ENCODE assay signal across 8 cellular contexts in genomic region chr12:24562761-24563392, GRCh38.
DNase-seq lines count a peak whose midpoint lies in the region; ATAC-seq and TF ChIP-seq lines count a peak whose summit lies in the region.

No MANE protein-coding gene starts in this region.

- H3K4me3 Mint-ChIP-seq in CD4-positive, CD25-positive, alpha-beta regulatory T cell: peak overlapping the region in 3 of 4 donors; percentile 36 to 70 (median 63)
- H3K4me3 Mint-ChIP-seq in nephron progenitor cell: peak overlapping the region; percentile 95

- no peak for ATAC-seq in CD4-positive, CD25-positive, alpha-beta regulatory T cell (ENCODE audit: low read depth in 2 of 2)
- ATAC-seq in foreskin keratinocyte (peak; percentile 29), GM21576 (IDR thresholded peaks at IDR 0.05; ENCODE audit: unreplicated experiment) (no peak), HG02571 (IDR thresholded peaks at IDR 0.05; ENCODE audit: unreplicated experiment) (no peak)

- no peak for DNase-seq in CD4-positive, CD25-positive, alpha-beta regulatory T cell
- DNase-seq in foreskin keratinocyte: peak; percentile 23 to 55
- peak; percentile 75 for DNase-seq in nephron progenitor cell
- DNase-seq in activated CD4-positive, alpha-beta T cell treated with anti-CD3 and anti-CD28 coated beads for 48 hours: no peak

- peaks cover 0 to 16% (median 6%) of the 10 kb centered on the region in 4 donors for H3K4me1 Mint-ChIP-seq in CD4-positive, CD25-positive, alpha-beta regulatory T cell
- peaks cover 41% of the 10 kb centered on the region for H3K4me1 Mint-ChIP-seq in nephron progenitor cell

- CTCF ChIA-PET in HEK293 (lab: Yijun Ruan, JAX): interaction anchor here (0.6 to 1.0 kb wide), 2 partner anchors 33 to 390 kb away, joined by 3 read pairs; no protein-coding TSS in a partner anchor

- no peaks in the 10 kb centered on the region for H3K9me3 ChIP-seq in CD4-positive, CD25-positive, alpha-beta regulatory T cell (ENCODE audit: control insufficient read depth in 2 of 2, low read length in 2 of 2)
- no peaks in the 10 kb centered on the region for H3K9me3 ChIP-seq in HEK293 (ENCODE audit: control insufficient read depth, insufficient read depth, low read depth, low read length)

- TF ChIP-seq CTCF in HEK293 (tag by site-specific recombination; IDR thresholded peaks at IDR 0.05) (no peak), VCaP (conservative IDR thresholded peaks at IDR 0.05) (no peak), foreskin keratinocyte (conservative IDR thresholded peaks at IDR 0.05) (no peak), nephron progenitor cell (IDR thresholded peaks at IDR 0.05) (no peak)

- peaks cover 0 to 7% (median 0%) of the 10 kb centered on the region in 7 donors for H3K9me3 Mint-ChIP-seq in CD4-positive, CD25-positive, alpha-beta regulatory T cell
- H3K9me3 Mint-ChIP-seq in nephron progenitor cell: no peaks in the 10 kb centered on the region

- H3K27ac ChIP-seq in CD4-positive, CD25-positive, alpha-beta regulatory T cell (ENCODE audit: insufficient read depth, low read length, poor library complexity, severe bottlenecking): no peak overlapping the region
- peak overlapping the region; percentile 98 for H3K27ac ChIP-seq in HEK293 (ENCODE audit: extremely low read depth, low read depth, low read length)
- H3K27ac ChIP-seq in VCaP: peak overlapping the region; percentile 27
- H3K27ac ChIP-seq in foreskin keratinocyte: no peak overlapping the region

- no peak overlapping the region for H3K27ac Mint-ChIP-seq in CD4-positive, CD25-positive, alpha-beta regulatory T cell
- H3K27ac Mint-ChIP-seq in nephron progenitor cell: peak overlapping the region; percentile 86

- H3K36me3 Mint-ChIP-seq in CD4-positive, CD25-positive, alpha-beta regulatory T cell: no peaks in the 10 kb centered on the region
- no peaks in the 10 kb centered on the region for H3K36me3 Mint-ChIP-seq in nephron progenitor cell (ENCODE audit: low read depth)

- peaks cover 6% of the 10 kb centered on the region for H3K4me1 ChIP-seq in CD4-positive, CD25-positive, alpha-beta regulatory T cell (ENCODE audit: control insufficient read depth, insufficient read depth, low read length, poor library complexity, severe bottlenecking)
- H3K4me1 ChIP-seq in HEK293 (ENCODE audit: control insufficient read depth, insufficient read depth, low read length) (peaks cover 12% of the 10 kb centered on the region), foreskin keratinocyte (peaks cover 8% of the 10 kb centered on the region)

- H3K36me3 ChIP-seq in CD4-positive, CD25-positive, alpha-beta regulatory T cell (ENCODE audit: control insufficient read depth, insufficient read depth, low read length): no peaks in the 10 kb centered on the region
- no peaks in the 10 kb centered on the region for H3K36me3 ChIP-seq in HEK293 (ENCODE audit: control insufficient read depth in 2 of 2, insufficient read depth in 1 of 2, low read length in 2 of 2)

- no peak overlapping the region for H3K4me3 ChIP-seq in CD4-positive, CD25-positive, alpha-beta regulatory T cell (ENCODE audit: low read depth, low read length)
- peak overlapping the region; percentile 81 for H3K4me3 ChIP-seq in HEK293 (ENCODE audit: low read depth, low read length)

- peaks cover 63% of the 10 kb centered on the region for H3K27me3 Mint-ChIP-seq in CD4-positive, CD25-positive, alpha-beta regulatory T cell
- peaks cover 10% of the 10 kb centered on the region for H3K27me3 Mint-ChIP-seq in nephron progenitor cell (ENCODE audit: low read depth, poor library complexity)

- POLR2A ChIA-PET in HEK293 (lab: Yijun Ruan, JAX): interaction anchor here (0.5 to 1.2 kb wide), 4 partner anchors 9 to 185 kb away, joined by 3 to 4 read pairs (median 3); no protein-coding TSS in a partner anchor

- H3K27me3 ChIP-seq in CD4-positive, CD25-positive, alpha-beta regulatory T cell (ENCODE audit: control insufficient read depth, insufficient read depth, low read length): peaks cover 23% of the 10 kb centered on the region
- no peaks in the 10 kb centered on the region for H3K27me3 ChIP-seq in foreskin keratinocyte

TF ChIP-seq in HEK293, 187 proteins besides CTCF, POLR2A, EP300 and RAD21 (continues in another document):
- TF ChIP-seq ZSCAN30 (tag by site-specific recombination; IDR thresholded peaks at IDR 0.05): peak; percentile 72; the same call in 1 of the 2 replicates
- 0 out of 2 replicates have a peak, but pooled peaks have one; percentile 38 for TF ChIP-seq PATZ1 (tag by site-specific recombination; IDR thresholded peaks at IDR 0.05)
- TF ChIP-seq ZBTB8A (tag by site-specific recombination; IDR thresholded peaks at IDR 0.05): peak; percentile 54
- peak; percentile 76 for TF ChIP-seq GLIS1 (tag by site-specific recombination; IDR thresholded peaks at IDR 0.05)
- no peak for TF ChIP-seq ZNF280D (tag by site-specific recombination; IDR thresholded peaks at IDR 0.05)
- TF ChIP-seq, protein P1, sequence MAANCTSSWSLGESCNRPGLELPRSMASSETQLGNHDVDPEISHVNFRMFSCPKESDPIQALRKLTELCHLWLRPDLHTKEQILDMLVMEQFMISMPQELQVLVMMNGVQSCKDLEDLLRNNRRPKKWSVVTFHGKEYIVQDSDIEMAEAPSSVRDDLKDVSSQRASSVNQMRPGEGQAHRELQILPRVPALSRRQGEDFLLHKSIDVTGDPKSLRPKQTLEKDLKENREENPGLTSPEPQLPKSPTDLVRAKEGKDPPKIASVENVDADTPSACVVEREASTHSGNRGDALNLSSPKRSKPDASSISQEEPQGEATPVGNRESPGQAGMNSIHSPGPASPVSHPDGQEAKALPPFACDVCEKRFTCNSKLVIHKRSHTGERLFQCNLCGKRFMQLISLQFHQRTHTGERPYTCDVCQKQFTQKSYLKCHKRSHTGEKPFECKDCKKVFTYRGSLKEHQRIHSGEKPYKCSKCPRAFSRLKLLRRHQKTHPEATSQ (tag by site-specific recombination; IDR thresholded peaks at IDR 0.05): no peak
- no peak for TF ChIP-seq ZBTB20 (tag by site-specific recombination; IDR thresholded peaks at IDR 0.05)
- peak; percentile 76 for TF ChIP-seq GLIS2 (tag by site-specific recombination; IDR thresholded peaks at IDR 0.05)
- TF ChIP-seq ZNF37A (tag by site-specific recombination; IDR thresholded peaks at IDR 0.05): no peak
- TF ChIP-seq ZFP69B (tag by site-specific recombination; IDR thresholded peaks at IDR 0.05): peak; percentile 16
- TF ChIP-seq, protein P2, sequence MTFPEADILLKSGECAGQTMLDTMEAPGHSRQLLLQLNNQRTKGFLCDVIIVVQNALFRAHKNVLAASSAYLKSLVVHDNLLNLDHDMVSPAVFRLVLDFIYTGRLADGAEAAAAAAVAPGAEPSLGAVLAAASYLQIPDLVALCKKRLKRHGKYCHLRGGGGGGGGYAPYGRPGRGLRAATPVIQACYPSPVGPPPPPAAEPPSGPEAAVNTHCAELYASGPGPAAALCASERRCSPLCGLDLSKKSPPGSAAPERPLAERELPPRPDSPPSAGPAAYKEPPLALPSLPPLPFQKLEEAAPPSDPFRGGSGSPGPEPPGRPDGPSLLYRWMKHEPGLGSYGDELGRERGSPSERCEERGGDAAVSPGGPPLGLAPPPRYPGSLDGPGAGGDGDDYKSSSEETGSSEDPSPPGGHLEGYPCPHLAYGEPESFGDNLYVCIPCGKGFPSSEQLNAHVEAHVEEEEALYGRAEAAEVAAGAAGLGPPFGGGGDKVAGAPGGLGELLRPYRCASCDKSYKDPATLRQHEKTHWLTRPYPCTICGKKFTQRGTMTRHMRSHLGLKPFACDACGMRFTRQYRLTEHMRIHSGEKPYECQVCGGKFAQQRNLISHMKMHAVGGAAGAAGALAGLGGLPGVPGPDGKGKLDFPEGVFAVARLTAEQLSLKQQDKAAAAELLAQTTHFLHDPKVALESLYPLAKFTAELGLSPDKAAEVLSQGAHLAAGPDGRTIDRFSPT (tag by site-specific recombination; IDR thresholded peaks at IDR 0.05): no peak
- TF ChIP-seq ZBTB7A (tag by site-specific recombination; IDR thresholded peaks at IDR 0.05; ENCODE audit: low read depth): no peak

Comparison
In these comparisons a context has a peak if more than half of its experiments do, and no peak if none do; other contexts are left out.
1. DNase-seq: peak in foreskin keratinocyte (2 of 2) and nephron progenitor cell (single experiment); none in CD4-positive, CD25-positive, alpha-beta regulatory T cell (0 of 3) and activated CD4-positive, alpha-beta T cell treated with anti-CD3 and anti-CD28 coated beads for 48 hours (single experiment).
2. H3K27ac ChIP-seq: peak in HEK293 (single experiment) and VCaP (single experiment); none in CD4-positive, CD25-positive, alpha-beta regulatory T cell (single experiment) and foreskin keratinocyte (single experiment).